In genomic region chr12:97148941-97149559, GRCh38 we compare ENCODE assay signal across 8 cellular contexts.
DNase-seq lines count a peak whose midpoint lies in the region; ATAC-seq, FAIRE-seq and TF ChIP-seq lines count a peak whose summit lies in the region.

No MANE protein-coding gene starts in this region.

- peaks cover 0 to 13% of the 10 kb centered on the region in 2 experiments; a peak in 2 of 4 replicates for H3K4me1 Mint-ChIP-seq in H9

- BruUV-seq in GM12878 (replicated peaks; lab: Mats Ljungman, UMichigan): no TSS peak

- no peaks in the 10 kb centered on the region for H3F3A ChIP-seq in SU-DHL-6 (ENCODE audit: insufficient read depth)

- peak; percentile 100 for ATAC-seq in GM12878

- WGBS in H9 (ENCODE audit: extremely low coverage, insufficient read length, low lambda C conversion rate): no CpG with 5 or more reads among the region's 9 CpGs
- 37% methylated on average over 9 of the region's 9 CpGs for WGBS in GM12878 (ENCODE audit: insufficient coverage, insufficient replicate concordance, low lambda C conversion rate, missing lambda C conversion rate)

- H3K79me2 ChIP-seq in H9 (ENCODE audit: insufficient read depth, low read length) (no peaks in the 10 kb centered on the region), SU-DHL-6 (ENCODE audit: insufficient read depth, low read length) (no peaks in the 10 kb centered on the region), GM12878 (ENCODE audit: control insufficient read depth, insufficient read depth, low read length) (no peaks in the 10 kb centered on the region)

- no peak overlapping the region for H3K9ac ChIP-seq in H9 (ENCODE audit: extremely low read depth, insufficient read length, low read length)
- no peak overlapping the region for H3K9ac ChIP-seq in SU-DHL-6 (ENCODE audit: low read length)
- H3K9ac ChIP-seq in GM12878 (ENCODE audit: control insufficient read depth, insufficient read depth, low read length): no peak overlapping the region

- H3K27ac ChIP-seq in H9 (ENCODE audit: insufficient read length, low read depth, low read length): no peak overlapping the region
- no peak overlapping the region for H3K27ac ChIP-seq in SU-DHL-6 (ENCODE audit: low read depth, low read length)
- H3K27ac ChIP-seq in GM12878 (ENCODE audit: control insufficient read depth, insufficient read depth): no peak overlapping the region

- no peaks in the 10 kb centered on the region for H3K9me2 ChIP-seq in SU-DHL-6 (replicated peaks; ENCODE audit: insufficient read depth, low read length)

- H2BK5ac ChIP-seq in H9 (ENCODE audit: insufficient read length, low read length): no peak overlapping the region

- H2BK120ac ChIP-seq in H9 (ENCODE audit: low read depth, low read length, poor library complexity, severe bottlenecking): no peak overlapping the region

- intact Hi-C loops in GM12878 (cut with micrococcal nuclease; ENCODE audit: unreplicated experiment): loop anchor here (1.0 to 5.0 kb wide), 5 partner anchors 159 to 1248 kb away; no protein-coding TSS in a partner anchor

- no peaks in the 10 kb centered on the region for H3K23me2 ChIP-seq in H9 (ENCODE audit: insufficient read length, low read depth, low read length, poor library complexity, severe bottlenecking)

- TF ChIP-seq EP300 in GM12878 (IDR thresholded peaks at IDR 0.05; ENCODE audit: borderline replicate concordance in 1 of 2, control insufficient read depth in 1 of 2, low read depth in 2 of 2, low read length in 2 of 2): no peak

- no peak overlapping the region for H3K4me3 Mint-ChIP-seq in H9

- no peak overlapping the region for H2BK12ac ChIP-seq in H9 (ENCODE audit: insufficient read length, low read depth, low read length)

- H4K5ac ChIP-seq in H9 (ENCODE audit: insufficient read length, low read depth, low read length): no peak overlapping the region

- no peaks in the 10 kb centered on the region for H3K9me3 ChIP-seq in H9 (ENCODE audit: control insufficient read depth, low read depth, low read length)
- H3K9me3 ChIP-seq in SU-DHL-6 (ENCODE audit: insufficient read depth, low read length): no peaks in the 10 kb centered on the region
- no peaks in the 10 kb centered on the region for H3K9me3 ChIP-seq in GM12878 (replicated peaks; ENCODE audit: control insufficient read depth, insufficient read depth, low read length)

- no peak overlapping the region for H2AK5ac ChIP-seq in H9 (ENCODE audit: insufficient read length, low read length)

- no peak overlapping the region for H4K8ac ChIP-seq in H9 (replicated peaks; ENCODE audit: insufficient read length, low read depth, low read length)

- no peak overlapping the region for H3K56ac ChIP-seq in H9 (ENCODE audit: insufficient read length, low read depth, low read length)

- CTCF ChIA-PET in GM12878 (lab: Yijun Ruan, JAX): interaction anchor here (0.6 to 4.7 kb wide), 22 partner anchors 8 to 1251 kb away, joined by 3 to 52 read pairs (median 4); no protein-coding TSS in a partner anchor

- no peak overlapping the region for H3K27ac Mint-ChIP-seq in H9

- H4K20me1 ChIP-seq in H9 (ENCODE audit: control insufficient read depth, insufficient read depth, insufficient read length) (no peaks in the 10 kb centered on the region), SU-DHL-6 (ENCODE audit: low read depth, low read length) (no peaks in the 10 kb centered on the region), GM12878 (ENCODE audit: control insufficient read depth, insufficient read depth) (no peaks in the 10 kb centered on the region)

- no peaks in the 10 kb centered on the region for H3K36me3 ChIP-seq in SU-DHL-6 (ENCODE audit: low read length)
- no peaks in the 10 kb centered on the region for H3K36me3 ChIP-seq in GM12878 (ENCODE audit: control insufficient read depth in 2 of 2, insufficient read depth in 2 of 2, low read length in 1 of 2)
- H3K36me3 ChIP-seq in kidney epithelial cell (ENCODE audit: control insufficient read depth, insufficient read depth, low read length): no peaks in the 10 kb centered on the region

- H3K79me1 ChIP-seq in H9 (ENCODE audit: insufficient read depth, low read depth, low read length, poor library complexity, severe bottlenecking): no peaks in the 10 kb centered on the region

- no peak overlapping the region for H2BK20ac ChIP-seq in H9 (ENCODE audit: low read depth, low read length, poor library complexity, severe bottlenecking)

- DNase-seq in H9: peak; percentile 84
- peak; percentile 0 for DNase-seq in LHCN-M2 (ENCODE audit: low read depth)
- DNase-seq in GM12878 (ENCODE audit: low read depth, low spot score): no peak
- DNase-seq in kidney epithelial cell (ENCODE audit: low read depth): no peak
- DNase-seq in stimulated activated CD4-positive, alpha-beta T cell treated with anti-CD3 and anti-CD28 coated beads, TNF-alpha, amount 100 ng/mL, for 48 hours (ENCODE audit: low read depth in 3 of 3): peak; percentile 19 to 26 (median 21)
- no peak for DNase-seq in NCI-H1092 (lab: John Stamatoyannopoulos, UW)

- H3K27me3 ChIP-seq in H9 (ENCODE audit: insufficient read depth, low read length) (no peaks in the 10 kb centered on the region), SU-DHL-6 (ENCODE audit: low read length) (no peaks in the 10 kb centered on the region), GM12878 (replicated peaks in 1 of 2; ENCODE audit: control insufficient read depth in 2 of 2, insufficient read depth in 2 of 2, low read length in 1 of 2) (no peaks in the 10 kb centered on the region; a peak in 1 of 4 replicates), kidney epithelial cell (ENCODE audit: control insufficient read depth, insufficient read depth, low read length) (no peaks in the 10 kb centered on the region)

- SMC1A ChIA-PET in GM12878 (lab: Charles Lee; ENCODE audit: uncharacterized antibody, unreplicated experiment): interaction anchor here (0.5 to 2.0 kb wide), 9 partner anchors 8 to 1223 kb away, joined by 3 to 15 read pairs (median 4); no protein-coding TSS in a partner anchor

- in situ Hi-C loops in GM12878 (cut with MboI): loop anchor here (10.0 kb wide), 1 partner anchor 1246 kb away; no protein-coding TSS in a partner anchor

- no peak overlapping the region for H3K23ac ChIP-seq in H9 (ENCODE audit: insufficient read length, low read depth, low read length)

- no peak overlapping the region for H4K91ac ChIP-seq in H9 (ENCODE audit: insufficient read length, low read depth, low read length)

- H3K18ac ChIP-seq in H9 (ENCODE audit: insufficient read length, low read depth, low read length): no peak overlapping the region

- RAD21 ChIA-PET in GM12878 (lab: Charles Lee; ENCODE audit: unreplicated experiment): interaction anchor here (0.6 to 1.6 kb wide), 9 partner anchors 156 to 1251 kb away, joined by 3 to 25 read pairs (median 4); no protein-coding TSS in a partner anchor

- peak; percentile 88 for TF ChIP-seq RAD21 in GM12878 (IDR thresholded peaks at IDR 0.05; ENCODE audit: insufficient read depth, low read depth, low read length)

- no peak overlapping the region for H3T11ph ChIP-seq in H9 (ENCODE audit: low read length)

- no peak overlapping the region for H3K4ac ChIP-seq in H9 (ENCODE audit: low read depth, low read length)

- H3K27me3 Mint-ChIP-seq in H9 (ENCODE audit: low read depth): no peaks in the 10 kb centered on the region; the same call in 1 of the 2 replicates

- H3K4me3 ChIP-seq in SU-DHL-6 (ENCODE audit: insufficient read depth, low read length, poor library complexity, severe bottlenecking): no peak overlapping the region
- no peak overlapping the region for H3K4me3 ChIP-seq in GM12878
- H3K4me3 ChIP-seq in kidney epithelial cell (ENCODE audit: low read depth, low read length): no peak overlapping the region

- no peaks in the 10 kb centered on the region for H3K36me3 Mint-ChIP-seq in H9 (ENCODE audit: insufficient read depth in 1 of 3, low read depth in 3 of 3)

- no peaks in the 10 kb centered on the region for H3K9me3 Mint-ChIP-seq in H9

- no peak overlapping the region for H2AFZ ChIP-seq in H9 (ENCODE audit: low read length)
- no peak overlapping the region for H2AFZ ChIP-seq in SU-DHL-6 (ENCODE audit: low read depth, low read length, severe bottlenecking)
- H2AFZ ChIP-seq in GM12878 (ENCODE audit: control insufficient read depth, low read depth, low read length): no peak overlapping the region

- no peak for TF ChIP-seq POLR2A in GM12878 (IDR thresholded peaks at IDR 0.05; ENCODE audit: low read depth, low read length)

- TF ChIP-seq CTCF in GM12874 (IDR thresholded peaks at IDR 0.05; ENCODE audit: insufficient read depth, low read depth, low read length) (peak; percentile 90), H9 (conservative IDR thresholded peaks at IDR 0.05) (peak; percentile 95), SU-DHL-6 (IDR thresholded peaks at IDR 0.05; ENCODE audit: insufficient read depth, low read length, poor library complexity, severe bottlenecking) (peak; percentile 81), GM12878 (IDR thresholded peaks at IDR 0.05 in 2 of 3, conservative IDR thresholded peaks at IDR 0.05 in 1 of 3; ENCODE audit: control insufficient read depth in 2 of 3, extremely low read depth in 1 of 3, insufficient read depth in 1 of 3, low read depth in 3 of 3, low read length in 3 of 3) (peak; percentile 90 to 96 (median 90)), kidney epithelial cell (IDR thresholded peaks at IDR 0.05; ENCODE audit: insufficient read depth, low read length, poor library complexity, severe bottlenecking) (peak; percentile 92)

- H3K14ac ChIP-seq in H9 (ENCODE audit: insufficient read depth, low read length): no peak overlapping the region

- no peaks in the 10 kb centered on the region for H3K4me1 ChIP-seq in H9 (ENCODE audit: insufficient read depth, low read length)
- no peaks in the 10 kb centered on the region for H3K4me1 ChIP-seq in GM12878 (ENCODE audit: control insufficient read depth, insufficient read depth, low read length)

- POLR2A ChIA-PET in GM12878 (lab: Charles Lee): interaction anchor here (0.6 kb wide), 1 partner anchor 271 kb away, joined by 3 read pairs; no protein-coding TSS in a partner anchor

- no peak overlapping the region for H2BK15ac ChIP-seq in H9 (ENCODE audit: low read depth, low read length)

- no peak overlapping the region for H3K4me2 ChIP-seq in H9 (ENCODE audit: insufficient read depth, insufficient read length, low read length)
- no peak overlapping the region for H3K4me2 ChIP-seq in SU-DHL-6 (ENCODE audit: low read depth, low read length, poor library complexity, severe bottlenecking)
- no peak overlapping the region for H3K4me2 ChIP-seq in GM12878 (ENCODE audit: control insufficient read depth, insufficient read depth)

- peak; percentile 64 for FAIRE-seq in GM12878 (lab: Jason Lieb, UNC)

TF ChIP-seq in GM12878, 131 proteins besides CTCF, POLR2A, EP300 and RAD21 (continues in another document):
- no peak for TF ChIP-seq ZNF384 (IDR thresholded peaks at IDR 0.05; ENCODE audit: borderline replicate concordance, low read depth, low read length)

Comparison
In these comparisons a context has a peak if more than half of its experiments do, and no peak if none do; other contexts are left out.
1. DNase-seq: peak in H9 (single experiment), LHCN-M2 (single experiment) and stimulated activated CD4-positive, alpha-beta T cell treated with anti-CD3 and anti-CD28 coated beads, TNF-alpha, amount 100 ng/mL, for 48 hours (3 of 3); none in GM12878 (single experiment), kidney epithelial cell (single experiment) and NCI-H1092 (single experiment).
2. Peak in every context shown above with its lines, with median percentiles within 50 percentile points of each other: CTCF ChIP-seq.